ENCODE assay signal across 1 cellular context in genomic region chr16:81446318-81447275, GRCh38.
TF ChIP-seq lines count a peak whose summit lies in the region.

No MANE protein-coding gene starts in this region.

TF ChIP-seq in K562, 482 proteins besides CTCF, POLR2A, EP300 and RAD21 (continued from another document and continues in another):
- TF ChIP-seq ETV1 (tag; conservative IDR thresholded peaks at IDR 0.05; ENCODE audit: low read depth) (no peak), ZBTB49 (CRISPR knock-in tag; IDR thresholded peaks at IDR 0.05; ENCODE audit: borderline replicate concordance) (no peak), GABPB1 (CRISPR knock-in tag; IDR thresholded peaks at IDR 0.05) (no peak), L3MBTL2 (IDR thresholded peaks at IDR 0.05) (peak; percentile 23; the same call in 1 of the 2 replicates), TRIM28 (IDR thresholded peaks at IDR 0.05) (no peak), TBP (optimal IDR thresholded peaks at IDR 0.05; ENCODE audit: low read depth, low read length) (no peak), SMAD1 (IDR thresholded peaks at IDR 0.05; ENCODE audit: low read depth, low read length, partially characterized antibody) (no peak), ZFP91 (CRISPR knock-in tag; IDR thresholded peaks at IDR 0.05) (no peak), KLF6 (CRISPR knock-in tag; IDR thresholded peaks at IDR 0.05; ENCODE audit: borderline replicate concordance) (no peak), KAT2B (IDR thresholded peaks at IDR 0.05; ENCODE audit: low read depth, low read length) (no peak), PCBP2 (IDR thresholded peaks at IDR 0.05; ENCODE audit: low read depth, low read length, poor library complexity, severe bottlenecking) (no peak), ESRRA (IDR thresholded peaks at IDR 0.05; ENCODE audit: borderline replicate concordance, low read depth) (no peak), ZNF143 (CRISPR knock-in tag; IDR thresholded peaks at IDR 0.05) (no peak), MAFK (IDR thresholded peaks at IDR 0.05; ENCODE audit: low read length) (0 out of 2 replicates have a peak, but pooled peaks have one; percentile 6), YY1 (IDR thresholded peaks at IDR 0.05; ENCODE audit: borderline replicate concordance in 1 of 3, control insufficient read depth in 1 of 3, extremely low read depth in 1 of 3, insufficient read depth in 3 of 3, insufficient read length in 1 of 3, insufficient replicate concordance in 2 of 3, low read depth in 1 of 3, low read length in 2 of 3) (peak in 2 of 3 experiments; percentile 28 to 63), ARID4B (CRISPR knock-in tag; IDR thresholded peaks at IDR 0.05) (peak; percentile 61), TBL1XR1 (IDR thresholded peaks at IDR 0.05; ENCODE audit: low read length in 2 of 2) (no peak), ATF1 (CRISPR knock-in tag; IDR thresholded peaks at IDR 0.05) (no peak), ATF1 (tag; IDR thresholded peaks at IDR 0.05) (0 out of 2 replicates have a peak, but pooled peaks have one; percentile 18), E4F1 (CRISPR knock-in tag; IDR thresholded peaks at IDR 0.05; ENCODE audit: borderline replicate concordance) (no peak), SAFB (IDR thresholded peaks at IDR 0.05; ENCODE audit: borderline replicate concordance, low read depth, low read length) (no peak), MAZ (CRISPR knock-in tag; conservative IDR thresholded peaks at IDR 0.05 in 1 of 2, IDR thresholded peaks at IDR 0.05 in 1 of 2) (0 out of 4 replicates have a peak, but pooled peaks of 1 of the 2 experiments have one; percentile 32), ZFPM2 (CRISPR knock-in tag; IDR thresholded peaks at IDR 0.05) (no peak), ELK3 (CRISPR knock-in tag; IDR thresholded peaks at IDR 0.05) (no peak), ZHX1 (conservative IDR thresholded peaks at IDR 0.05; ENCODE audit: low read length) (no peak), MCM3 (IDR thresholded peaks at IDR 0.05) (no peak), GTF3C2 (IDR thresholded peaks at IDR 0.05; ENCODE audit: borderline replicate concordance, extremely low read depth, insufficient read length) (no peak), DEAF1 (CRISPR knock-in tag; IDR thresholded peaks at IDR 0.05) (no peak), FOSL1 (tag; conservative IDR thresholded peaks at IDR 0.05) (no peak; the same call in 1 of the 2 replicates), MCM5 (IDR thresholded peaks at IDR 0.05; ENCODE audit: low read depth) (no peak), LCOR (CRISPR knock-in tag; IDR thresholded peaks at IDR 0.05) (no peak), RBM22 (IDR thresholded peaks at IDR 0.05; ENCODE audit: low read depth, low read length, poor library complexity, severe bottlenecking) (no peak), TARDBP (IDR thresholded peaks at IDR 0.05) (no peak), ZBED1 (IDR thresholded peaks at IDR 0.05) (peak; percentile 56; the same call in 1 of the 2 replicates), U2AF2 (optimal IDR thresholded peaks at IDR 0.05; ENCODE audit: low read depth, low read length) (no peak), FUS (optimal IDR thresholded peaks at IDR 0.05; ENCODE audit: low read depth, low read length) (no peak), ZNF174 (CRISPR knock-in tag; IDR thresholded peaks at IDR 0.05) (no peak), PHTF2 (CRISPR knock-in tag; IDR thresholded peaks at IDR 0.05) (no peak), PTRF (tag; IDR thresholded peaks at IDR 0.05) (no peak), ERF (CRISPR knock-in tag; IDR thresholded peaks at IDR 0.05) (no peak), CREB1 (IDR thresholded peaks at IDR 0.05) (no peak), CREB1 (CRISPR knock-in tag; IDR thresholded peaks at IDR 0.05) (no peak), E2F6 (IDR thresholded peaks at IDR 0.05; ENCODE audit: borderline replicate concordance in 1 of 2, extremely low read depth in 1 of 2, insufficient read depth in 1 of 2, insufficient read length in 1 of 2, low read depth in 1 of 2, low read length in 1 of 2, poor library complexity in 1 of 2, severe bottlenecking in 1 of 2) (peak in 1 of 2 experiments; percentile 34), TCF3 (CRISPR knock-in tag; IDR thresholded peaks at IDR 0.05) (no peak)
